ENCODE assay signal across 8 cellular contexts in genomic region chr18:78875268-78875997, GRCh38.
A peak's percentile ranks its signal among the peaks of the same experiment; 100 is the strongest.
DNase-seq lines count a peak whose midpoint lies in the region; ATAC-seq and TF ChIP-seq lines count a peak whose summit lies in the region.

No MANE protein-coding gene starts in this region.

- H3K4me3 ChIP-seq in epithelial cell of esophagus (ENCODE audit: low read length) = no peak overlapping the region
- no peak overlapping the region for H3K4me3 ChIP-seq in prostate gland

- ATAC-seq in HG02759 (IDR thresholded peaks at IDR 0.05; ENCODE audit: unreplicated experiment) = peak; percentile 54
- ATAC-seq in GM21737 (IDR thresholded peaks at IDR 0.05; ENCODE audit: unreplicated experiment) = no peak
- ATAC-seq in GM21526 (IDR thresholded peaks at IDR 0.05; ENCODE audit: low FRiP score, unreplicated experiment) = no peak

- TF ChIP-seq CTCF in epithelial cell of esophagus (IDR thresholded peaks at IDR 0.05; ENCODE audit: insufficient read depth, low read depth, low read length, missing control alignments) (peak; percentile 17), prostate gland (IDR thresholded peaks at IDR 0.05) (peak in 3 of 4 experiments; percentile 30 to 41 (median 40))

- intact Hi-C loops in prostate gland (cut with DNase I) = no loop called here

- no peaks in the 10 kb centered on the region for H3K36me3 ChIP-seq in prostate gland

- no peak for TF ChIP-seq POLR2A in prostate gland (IDR thresholded peaks at IDR 0.05)

- DNase-seq in DMS114 treated with DMSO at 0.1 percent for 48 hours (lab: John Stamatoyannopoulos, UW; ENCODE audit: unreplicated experiment) = peak; percentile 24
- peak; percentile 62 for DNase-seq in RPMI8226
- DNase-seq in epithelial cell of esophagus (ENCODE audit: low read depth) = no peak
- peak; percentile 39 for DNase-seq in prostate gland (ENCODE audit: low spot score)
- DNase-seq in NCI-H526 treated with DMSO at 0.1 percent for 48 hours (lab: John Stamatoyannopoulos, UW) = no peak

- H3K27me3 ChIP-seq in prostate gland (replicated peaks; ENCODE audit: insufficient read depth) = no peaks in the 10 kb centered on the region

- WGBS in prostate gland = 77% methylated on average over 14 of the region's 14 CpGs

- H3K27ac ChIP-seq in prostate gland = no peak overlapping the region

- no peaks in the 10 kb centered on the region for H3K4me1 ChIP-seq in prostate gland (replicated peaks)

- no peaks in the 10 kb centered on the region for H3K9me3 ChIP-seq in prostate gland

Comparison
In these comparisons a context has a peak if more than half of its experiments do, and no peak if none do; other contexts are left out.
1. DNase-seq: peak in DMS114 treated with DMSO at 0.1 percent for 48 hours (single experiment), RPMI8226 (single experiment) and prostate gland (single experiment); none in epithelial cell of esophagus (single experiment) and NCI-H526 treated with DMSO at 0.1 percent for 48 hours (single experiment).